In genomic region chr1:27536767-27537166, GRCh38 we compare ENCODE assay signal across 9 cellular contexts. TPM values are rescaled to one million over a fixed set of nuclear protein-coding genes. Genes with fewer than 3 reads are reported as not detected.
A peak's percentile ranks its signal among the peaks of the same experiment; 100 is the strongest.
DNase-seq lines count a peak whose midpoint lies in the region; ATAC-seq, FAIRE-seq and TF ChIP-seq lines count a peak whose summit lies in the region.
"Had no signal": no experiment of that assay in that cellular context is flagged by ENCODE, and none has a peak within 500 bp of the region (broad histone marks: within the 10 kb centered on the region; RNA-seq: fewer than 3 reads in every experiment).

No MANE protein-coding gene starts in this region.

- 94% methylated on average over 9 of the region's 11 CpGs for WGBS in HepG2 (ENCODE audit: low lambda C conversion rate)

- H2AFZ ChIP-seq in HepG2 (ENCODE audit: low read length), result no peak overlapping the region

- H3K4me1 ChIP-seq in tibial artery, result peaks cover 4 to 68% (median 53%) of the 10 kb centered on the region in 4 donors
- H3K4me1 ChIP-seq in HepG2 (ENCODE audit: insufficient read depth, low read length), result peaks cover 22% of the 10 kb centered on the region

- no TSS peak for BruUV-seq in HepG2 (replicated peaks; lab: Mats Ljungman, UMichigan)

- no peaks in the 10 kb centered on the region for H3K79me2 ChIP-seq in HepG2 (ENCODE audit: insufficient read depth, low read length)

- H3K36me3 ChIP-seq in MG63 (peaks cover 47% of the 10 kb centered on the region), brain microvascular endothelial cell (replicated peaks) (peaks cover 5% of the 10 kb centered on the region), kidney epithelial cell (ENCODE audit: control insufficient read depth, insufficient read depth, low read length) (no peaks in the 10 kb centered on the region), tibial artery (peaks cover 19 to 32% (median 27%) of the 10 kb centered on the region in 3 donors), HepG2 (replicated peaks in 1 of 2; ENCODE audit: control insufficient read depth in 1 of 2, insufficient read depth in 2 of 2, low read length in 2 of 2) (peaks cover 0 to 3% of the 10 kb centered on the region in 2 experiments; a peak in 2 of 5 replicates)

- H4K20me1 ChIP-seq in HepG2 (ENCODE audit: insufficient read depth, low read length), result no peaks in the 10 kb centered on the region

- no peak for FAIRE-seq in HepG2 (lab: Jason Lieb, UNC)
- FAIRE-seq: frontal cortex had no signal

- no peak overlapping the region for H3K4me2 ChIP-seq in HepG2 (ENCODE audit: low read depth, low read length)

- no peaks in the 10 kb centered on the region for H3K27me3 ChIP-seq in MG63
- H3K27me3 ChIP-seq in brain microvascular endothelial cell (replicated peaks), result no peaks in the 10 kb centered on the region
- H3K27me3 ChIP-seq in kidney epithelial cell (ENCODE audit: control insufficient read depth, insufficient read depth, low read length), result no peaks in the 10 kb centered on the region
- H3K27me3 ChIP-seq in tibial artery, result no peaks in the 10 kb centered on the region
- no peaks in the 10 kb centered on the region for H3K27me3 ChIP-seq in HepG2 (ENCODE audit: control insufficient read depth in 1 of 2, insufficient read depth in 2 of 2, low read length in 2 of 2)

- DNase-seq in MG63, result peak; percentile 97
- peak; percentile 59 for DNase-seq in brain microvascular endothelial cell
- DNase-seq in kidney epithelial cell (ENCODE audit: low read depth), result no peak
- peak; percentile 57 to 87 for DNase-seq in tibial artery
- DNase-seq in HepG2 (ENCODE audit: low spot score), result no peak
- DNase-seq in stimulated activated CD4-positive, alpha-beta T cell treated with anti-CD3 and anti-CD28 coated beads, Interleukin-2, amount 100 ng/mL, for 48 hours, result no peak
- no peak for DNase-seq in activated naive CD4-positive, alpha-beta T cell treated with anti-CD3 and anti-CD28 coated beads, Interleukin-2, amount 50 U/mL, for 16 hours

- H3K4me3 ChIP-seq in MG63, result no peak overlapping the region
- H3K4me3 ChIP-seq in brain microvascular endothelial cell (ENCODE audit: low read depth, low read length), result no peak overlapping the region
- no peak overlapping the region for H3K4me3 ChIP-seq in kidney epithelial cell (ENCODE audit: low read depth, low read length)
- H3K4me3 ChIP-seq in tibial artery, result peak overlapping the region in 1 of 2 donors; percentile 15
- H3K4me3 ChIP-seq in HepG2 (replicated peaks in 1 of 3; ENCODE audit: insufficient read depth in 1 of 3, low read depth in 2 of 3, low read length in 3 of 3), result no peak overlapping the region

- POLR2A ChIA-PET in HepG2 (lab: Yijun Ruan, JAX), result no interaction called here

- TF ChIP-seq CTCF in brain microvascular endothelial cell (IDR thresholded peaks at IDR 0.05; ENCODE audit: low read depth, low read length, missing control alignments) (peak; percentile 22), kidney epithelial cell (IDR thresholded peaks at IDR 0.05; ENCODE audit: insufficient read depth, low read length, poor library complexity, severe bottlenecking) (peak; percentile 21), tibial artery (IDR thresholded peaks at IDR 0.05) (peak in 1 of 2 experiments; percentile 8), HepG2 (CRISPR knock-in tag; IDR thresholded peaks at IDR 0.05) (no peak)

- no peak overlapping the region for H3K9ac ChIP-seq in HepG2 (ENCODE audit: insufficient read depth, low read depth, low read length)

- ATAC-seq in GM19023 (IDR thresholded peaks at IDR 0.05; ENCODE audit: unreplicated experiment) (no peak), HepG2 (no peak)

- intact Hi-C loops in tibial artery (cut with DNase I; ENCODE audit: low total_unique reads) (loop anchor here (5.0 kb wide), 1 partner anchor 124 kb away; no protein-coding TSS in a partner anchor), HepG2 (cut with micrococcal nuclease; ENCODE audit: unreplicated experiment) (no loop called here)

- no peak for TF ChIP-seq POLR2A in HepG2 (IDR thresholded peaks at IDR 0.05; ENCODE audit: insufficient read depth in 1 of 2, low read depth in 2 of 2, low read length in 2 of 2)

- H3K27ac ChIP-seq in brain microvascular endothelial cell (no peak overlapping the region), tibial artery (peak overlapping the region; percentile 76 to 82), HepG2 (ENCODE audit: extremely low read length, insufficient read depth, low read length) (no peak overlapping the region)

- H3K9me3 ChIP-seq in MG63 (no peaks in the 10 kb centered on the region), tibial artery (no peaks in the 10 kb centered on the region), HepG2 (ENCODE audit: low read length) (no peaks in the 10 kb centered on the region)

- in situ Hi-C loops in brain microvascular endothelial cell (cut with HindIII; ENCODE audit: low pct_ligation_motif_present, low sequenced_read_pairs) (no loop called here), HepG2 (cut with HindIII; ENCODE audit: extremely low pct_ligation_motif_present, low pct_unique_long_range_greater_than_20kb) (no loop called here)

- TF ChIP-seq EP300 in HepG2 (IDR thresholded peaks at IDR 0.05; ENCODE audit: low read depth in 2 of 2, low read length in 2 of 2) (no peak), HepG2 (CRISPR knock-in tag; IDR thresholded peaks at IDR 0.05; ENCODE audit: borderline replicate concordance) (no peak)

- CTCF ChIA-PET in HepG2 (lab: Yijun Ruan, JAX; ENCODE audit: low intra/inter-chr PET ratio, low total read pairs), result no interaction called here

- no peak for TF ChIP-seq RAD21 in HepG2 (CRISPR knock-in tag; IDR thresholded peaks at IDR 0.05)

TF ChIP-seq in HepG2, 621 proteins besides CTCF, POLR2A, EP300 and RAD21:
- no peak for TF ChIP-seq PTBP1 (IDR thresholded peaks at IDR 0.05; ENCODE audit: low read depth, low read length, poor library complexity, severe bottlenecking)
- no peak for TF ChIP-seq NFKB2 (CRISPR knock-in tag; IDR thresholded peaks at IDR 0.05; ENCODE audit: borderline replicate concordance)
- TF ChIP-seq MED13 (CRISPR knock-in tag; IDR thresholded peaks at IDR 0.05), result no peak
- TF ChIP-seq TCF12 (IDR thresholded peaks at IDR 0.05), result no peak
- TF ChIP-seq TCF12 (CRISPR knock-in tag; IDR thresholded peaks at IDR 0.05), result no peak
- no peak for TF ChIP-seq ZNF747 (CRISPR knock-in tag; IDR thresholded peaks at IDR 0.05; ENCODE audit: borderline replicate concordance)
- no peak for TF ChIP-seq KDM3A (CRISPR knock-in tag; IDR thresholded peaks at IDR 0.05; ENCODE audit: low read depth)
- no peak for TF ChIP-seq ZNF329 (CRISPR knock-in tag; IDR thresholded peaks at IDR 0.05; ENCODE audit: low read depth)
- no peak for TF ChIP-seq ATF7 (IDR thresholded peaks at IDR 0.05)
- TF ChIP-seq ATF7 (CRISPR knock-in tag; IDR thresholded peaks at IDR 0.05), result no peak
- TF ChIP-seq ZNF713 (CRISPR knock-in tag; IDR thresholded peaks at IDR 0.05), result no peak
- no peak for TF ChIP-seq CHD2 (IDR thresholded peaks at IDR 0.05; ENCODE audit: low read depth, low read length)
- no peak for TF ChIP-seq ZMYM3 (CRISPR knock-in tag; IDR thresholded peaks at IDR 0.05)
- no peak for TF ChIP-seq ETS1 (CRISPR knock-in tag; IDR thresholded peaks at IDR 0.05)
- no peak for TF ChIP-seq NKX3-1 (CRISPR knock-in tag; IDR thresholded peaks at IDR 0.05)
- no peak for TF ChIP-seq HNRNPL (IDR thresholded peaks at IDR 0.05; ENCODE audit: low read depth, low read length)
- TF ChIP-seq TGIF2 (CRISPR knock-in tag; IDR thresholded peaks at IDR 0.05), result no peak
- no peak for TF ChIP-seq ASH2L (IDR thresholded peaks at IDR 0.05; ENCODE audit: insufficient read length, low read depth, low read length)
- no peak for TF ChIP-seq FOXJ3 (CRISPR knock-in tag; IDR thresholded peaks at IDR 0.05; ENCODE audit: borderline replicate concordance)
- TF ChIP-seq ONECUT2 (CRISPR knock-in tag; IDR thresholded peaks at IDR 0.05), result no peak
- no peak for TF ChIP-seq ZNF598 (CRISPR knock-in tag; IDR thresholded peaks at IDR 0.05; ENCODE audit: borderline replicate concordance)

RNA-seq across cellular contexts. Expression of gene WASF2, which starts 46.8 kb away (rescaled TPM):
- 13.9 and 15.5 TPM in 2 replicates for total RNA-seq in MG63 (2014; rRNA removed; shearing (Covaris generic); ENCODE audit: low replicate concordance)
- total RNA-seq in kidney epithelial cell (52.4 and 56.3 TPM in 2 replicates), HepG2 (2016; rRNA removed; fragmentation: Illumina TruSeq; extraction: Trizol) (10.4 and 16.9 TPM in 2 replicates)
- 3.7 and 4.4 TPM in 2 replicates for total RNA-seq in HepG2 (2016; cell fraction: cytosol; rRNA removed; fragmentation: Illumina TruSeq; extraction: Trizol; ENCODE audit: low read depth)
- 10.6 and 15.8 TPM in 2 replicates for total RNA-seq in HepG2 (2016; cell fraction: insoluble cytoplasmic fraction; rRNA removed; fragmentation: Illumina TruSeq; extraction: Trizol)
- 17.2 and 17.7 TPM in 2 replicates for total RNA-seq in HepG2 (2016; cell fraction: membrane; rRNA removed; fragmentation: Illumina TruSeq; extraction: Trizol)
- total RNA-seq in HepG2 (2016; cell fraction: nucleus; rRNA removed; fragmentation: Illumina TruSeq; extraction: Trizol), result 13.0 and 13.9 TPM in 2 replicates
- polyA plus RNA-seq in HepG2 (2011; rRNA removed), result 26.4 and 27.7 TPM in 2 replicates
- 16.3 and 16.7 TPM in 2 replicates for polyA plus RNA-seq in HepG2 (2011; cell fraction: cytosol; rRNA removed)
- polyA plus RNA-seq in HepG2 (2011; cell fraction: nucleus; rRNA removed), result 25.0 and 25.9 TPM in 2 replicates
- polyA plus RNA-seq in HepG2 (2012), result 29.4 and 35.1 TPM in 2 replicates
- polyA plus RNA-seq in HepG2 (2016; cell fraction: cytosol; fragmentation: Illumina TruSeq; extraction: Trizol; ENCODE audit: low read depth), result 2.7 and 3.1 TPM in 2 replicates
- polyA plus RNA-seq in HepG2 (2016; cell fraction: insoluble cytoplasmic fraction; fragmentation: Illumina TruSeq; extraction: Trizol; ENCODE audit: low read depth), result 21.4 and 26.0 TPM in 2 replicates
- 12.8 and 13.7 TPM in 2 replicates for polyA plus RNA-seq in HepG2 (2016; cell fraction: membrane; fragmentation: Illumina TruSeq; extraction: Trizol; ENCODE audit: low read depth)
- polyA plus RNA-seq in HepG2 (2016; cell fraction: nucleus; fragmentation: Illumina TruSeq; extraction: Trizol; ENCODE audit: insufficient read depth, low read depth), result 23.0 and 25.5 TPM in 2 replicates
- polyA minus RNA-seq in HepG2 (2011; rRNA and poly(A)+ RNA removed; ENCODE audit: low replicate concordance), result 45.6 and 56.9 TPM in 2 replicates
- polyA minus RNA-seq in HepG2 (2011; cell fraction: cytosol; rRNA and poly(A)+ RNA removed), result 22.2 and 26.7 TPM in 2 replicates
- polyA minus RNA-seq in HepG2 (2011; cell fraction: nucleus; rRNA and poly(A)+ RNA removed), result 22.0 and 23.7 TPM in 2 replicates

Comparison
In these comparisons a context has a peak if more than half of its experiments do, and no peak if none do; other contexts are left out.
1. DNase-seq: peak in MG63 (single experiment), brain microvascular endothelial cell (single experiment) and tibial artery (2 of 2); none in kidney epithelial cell (single experiment), HepG2 (single experiment), stimulated activated CD4-positive, alpha-beta T cell treated with anti-CD3 and anti-CD28 coated beads, Interleukin-2, amount 100 ng/mL, for 48 hours (0 of 2) and activated naive CD4-positive, alpha-beta T cell treated with anti-CD3 and anti-CD28 coated beads, Interleukin-2, amount 50 U/mL, for 16 hours (single experiment).
2. H3K27ac ChIP-seq: peak in tibial artery (2 of 2); none in brain microvascular endothelial cell (single experiment) and HepG2 (single experiment).